18 cellular contexts compared by ENCODE assay signal in the genomic region with DNA sequence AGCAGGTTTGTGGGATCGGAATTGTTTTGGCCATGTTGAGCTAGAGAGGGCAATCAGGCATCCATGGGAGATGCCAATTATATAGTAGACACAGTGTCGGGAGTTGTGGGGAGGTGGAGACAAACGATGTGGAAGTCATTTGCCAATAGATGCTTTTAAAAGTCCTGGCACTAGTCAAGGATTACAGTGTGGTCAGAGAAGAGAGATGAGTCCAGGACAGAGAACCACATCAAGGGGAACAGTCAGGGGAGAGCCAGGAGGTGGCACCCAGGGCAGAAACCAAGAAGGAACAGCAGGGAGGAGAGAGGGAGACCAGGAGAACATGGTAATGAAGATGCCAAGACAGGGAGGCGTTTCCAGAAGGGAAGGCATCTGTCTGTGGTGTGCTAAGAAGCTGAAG.
"Had no signal": no experiment of that assay in that cellular context is flagged by ENCODE, and none has a peak within 500 bp of the region (broad histone marks: within the 10 kb centered on the region; RNA-seq: fewer than 3 reads in every experiment).

No MANE protein-coding gene starts in this region.

- H3K27ac ChIP-seq: gastrocnemius medialis, heart left ventricle, lower lobe of right lung, neutrophil, tibial artery had no signal

- H3K27ac Mint-ChIP-seq: activated B cell treated with CpG ODN at 0.5 μM for 24 hours; activated CD8-positive, alpha-beta T cell treated with anti-CD3 and anti-CD28 coated beads, Interleukin-2, amount 10 ng/mL, durations not matched to agents 7 days and 5 days; activated naive CD8-positive, alpha-beta T cell treated with anti-CD3 and anti-CD28 coated beads, Interleukin-2, amount 50 U/mL, for 24 hours; endodermal cell had no signal

- ATAC-seq: activated CD8-positive, alpha-beta T cell treated with anti-CD3 and anti-CD28 coated beads, Interleukin-2, amount 10 ng/mL, durations not matched to agents 7 days and 5 days; activated naive CD8-positive, alpha-beta T cell treated with anti-CD3 and anti-CD28 coated beads, Interleukin-2, amount 50 U/mL, for 24 hours; gastrocnemius medialis; heart left ventricle; lower lobe of right lung; SK-N-SH treated with all-trans-retinoic acid at 6 μM for 48 hours had no signal

- H3K9me3 ChIP-seq: gastrocnemius medialis, heart left ventricle, lower lobe of right lung, neutrophil, tibial artery had no signal

- H3K4me3 Mint-ChIP-seq: activated B cell treated with CpG ODN at 0.5 μM for 24 hours; activated CD8-positive, alpha-beta T cell treated with anti-CD3 and anti-CD28 coated beads, Interleukin-2, amount 10 ng/mL, durations not matched to agents 7 days and 5 days; activated naive CD8-positive, alpha-beta T cell treated with anti-CD3 and anti-CD28 coated beads, Interleukin-2, amount 50 U/mL, for 24 hours; endodermal cell had no signal

- DNase-seq: activated B cell treated with CpG ODN at 0.5 μM for 24 hours; activated CD4-positive, alpha-beta T cell treated with anti-CD3 and anti-CD28 coated beads for 48 hours; activated CD8-positive, alpha-beta memory T cell treated with anti-CD3 and anti-CD28 coated beads, Interleukin-2, amount 50 U/mL, for 48 hours; activated CD8-positive, alpha-beta T cell treated with anti-CD3 and anti-CD28 coated beads, Interleukin-2, amount 10 ng/mL, durations not matched to agents 7 days and 5 days; activated gamma-delta T cell treated with Interleukin-2 at 50 U/mL for 16 hours; activated naive CD8-positive, alpha-beta T cell treated with anti-CD3 and anti-CD28 coated beads, Interleukin-2, amount 50 U/mL, for 24 hours; aorta; cerebellar nuclear complex; endodermal cell; gastrocnemius medialis; heart left ventricle; left colon; lower lobe of right lung; stimulated activated naive CD4-positive, alpha-beta T cell; T-helper 2 cell; tibial artery had no signal

- H3K27me3 ChIP-seq: gastrocnemius medialis, neutrophil, tibial artery had no signal

- H3K27me3 Mint-ChIP-seq: activated B cell treated with CpG ODN at 0.5 μM for 24 hours; activated naive CD8-positive, alpha-beta T cell treated with anti-CD3 and anti-CD28 coated beads, Interleukin-2, amount 50 U/mL, for 24 hours had no signal

- H3K9me3 Mint-ChIP-seq: endodermal cell had no signal
